Comparison of ENCODE assay signal across 18 cellular contexts in genomic region chr9:121178676-121179372, GRCh38. TPM values are rescaled to one million over a fixed set of nuclear protein-coding genes. Genes with fewer than 3 reads are reported as not detected.
A peak's percentile ranks its signal among the peaks of the same experiment; 100 is the strongest.
DNase-seq lines count a peak whose midpoint lies in the region; ATAC-seq, FAIRE-seq and TF ChIP-seq lines count a peak whose summit lies in the region.
"Had no signal": no experiment of that assay in that cellular context is flagged by ENCODE, and none has a peak within 500 bp of the region (broad histone marks: within the 10 kb centered on the region; RNA-seq: fewer than 3 reads in every experiment).

No MANE protein-coding gene starts in this region.

- POLR2A ChIA-PET in activated CD4-positive, alpha-beta T cell treated with anti-CD3 and anti-CD28 coated beads for 36 hours (lab: Charles Lee): no interaction called here

- H3F3A ChIP-seq in MM.1S (ENCODE audit: insufficient read depth, low read length): no peaks in the 10 kb centered on the region

- ATAC-seq in activated CD4-positive, alpha-beta T cell treated with anti-CD3 and anti-CD28 coated beads for 36 hours: peak; percentile 35
- ATAC-seq: left ventricle myocardium superior had no signal

- H3K27me3 Mint-ChIP-seq in activated CD4-positive, alpha-beta T cell treated with anti-CD3 and anti-CD28 coated beads for 36 hours: no peaks in the 10 kb centered on the region
- no peaks in the 10 kb centered on the region for H3K27me3 Mint-ChIP-seq in osteocyte (ENCODE audit: unreplicated experiment)
- H3K27me3 Mint-ChIP-seq: activated CD4-positive, alpha-beta memory T cell treated with anti-CD3 and anti-CD28 coated beads, Interleukin-2, amount 10 ng/mL, durations not matched to agents 7 days and 5 days had no signal

- no peak overlapping the region for H2AFZ ChIP-seq in MM.1S (ENCODE audit: low read length)

- no peak for DNase-seq in activated CD4-positive, alpha-beta T cell treated with anti-CD3 and anti-CD28 coated beads for 36 hours
- no peak for DNase-seq in activated CD4-positive, alpha-beta T cell treated with anti-CD3 and anti-CD28 coated beads for 4 hours
- DNase-seq in H54 (ENCODE audit: insufficient read length, low spot score) (no peak), osteocyte (ENCODE audit: extremely low spot score, unreplicated experiment) (no peak), T-helper 9 cell (no peak), MM.1S (no peak)
- DNase-seq in activated CD8-positive, alpha-beta memory T cell treated with anti-CD3 and anti-CD28 coated beads, Interleukin-2, amount 50 U/mL, for 4 hours: no peak
- DNase-seq: activated CD4-positive, alpha-beta memory T cell treated with anti-CD3 and anti-CD28 coated beads, Interleukin-2, amount 10 ng/mL, durations not matched to agents 7 days and 5 days; left ventricle myocardium superior; NCI-H1694; NCI-H226; thyroid gland had no signal

- TF ChIP-seq POLR2A in H54 (IDR thresholded peaks at IDR 0.05; ENCODE audit: low read depth, low read length): no peak

- peaks cover 12% of the 10 kb centered on the region for H3K4me1 Mint-ChIP-seq in activated CD4-positive, alpha-beta T cell treated with anti-CD3 and anti-CD28 coated beads for 36 hours
- peaks cover 10% of the 10 kb centered on the region for H3K4me1 Mint-ChIP-seq in osteocyte (ENCODE audit: unreplicated experiment)

- H3K4me1 ChIP-seq in MM.1S (ENCODE audit: low read length): no peaks in the 10 kb centered on the region
- H3K4me1 ChIP-seq: prostate gland had no signal

- H3K9me3 Mint-ChIP-seq in activated CD4-positive, alpha-beta T cell treated with anti-CD3 and anti-CD28 coated beads for 36 hours (ENCODE audit: low read depth): no peaks in the 10 kb centered on the region
- H3K9me3 Mint-ChIP-seq in osteocyte (ENCODE audit: unreplicated experiment): no peaks in the 10 kb centered on the region
- H3K9me3 Mint-ChIP-seq: activated CD4-positive, alpha-beta memory T cell treated with anti-CD3 and anti-CD28 coated beads, Interleukin-2, amount 10 ng/mL, durations not matched to agents 7 days and 5 days; activated T-helper 2 cell treated with anti-CD3 and anti-CD28 coated beads, Interferon-gamma antibody, Interleukin-2, Interleukin-4, amounts not matched to agents 10 μg/mL and 5 μg/mL and 100 μg/mL, durations not matched to agents 14 hours and 24 hours and 36 hours had no signal

- peaks cover 17% of the 10 kb centered on the region for H3K79me2 ChIP-seq in MM.1S (ENCODE audit: low read length)

- no peak overlapping the region for H3K4me3 ChIP-seq in MM.1S (ENCODE audit: low read length)
- H3K4me3 ChIP-seq: prostate gland, thyroid gland had no signal

- H3K4me3 Mint-ChIP-seq in activated CD4-positive, alpha-beta T cell treated with anti-CD3 and anti-CD28 coated beads for 36 hours: no peak overlapping the region
- no peak overlapping the region for H3K4me3 Mint-ChIP-seq in osteocyte (ENCODE audit: unreplicated experiment)
- H3K4me3 Mint-ChIP-seq: activated CD4-positive, alpha-beta memory T cell treated with anti-CD3 and anti-CD28 coated beads, Interleukin-2, amount 10 ng/mL, durations not matched to agents 7 days and 5 days had no signal

- no peaks in the 10 kb centered on the region; the same call in 1 of the 2 replicates for H4K20me1 ChIP-seq in MM.1S (ENCODE audit: insufficient read depth, low read length)

- H3K9me2 ChIP-seq in MM.1S (replicated peaks; ENCODE audit: insufficient read depth, low read length): no peaks in the 10 kb centered on the region

- H3K9ac ChIP-seq in MM.1S (ENCODE audit: low read length): no peak overlapping the region

- H3K4me2 ChIP-seq in MM.1S (ENCODE audit: low read depth, low read length): no peak overlapping the region

- peaks cover 47% of the 10 kb centered on the region for H3K36me3 Mint-ChIP-seq in activated CD4-positive, alpha-beta T cell treated with anti-CD3 and anti-CD28 coated beads for 36 hours (ENCODE audit: low read depth)
- peaks cover 42% of the 10 kb centered on the region for H3K36me3 Mint-ChIP-seq in osteocyte (ENCODE audit: unreplicated experiment)

- peak; percentile 93 for FAIRE-seq in H54 (lab: Jason Lieb, UNC)
- peak; percentile 36 for FAIRE-seq in islet of Langerhans (lab: Jason Lieb, UNC)
- FAIRE-seq: A204.1, astrocyte, endometrium had no signal

- H3K9me3 ChIP-seq in MM.1S (replicated peaks; ENCODE audit: insufficient read depth, low read length): no peaks in the 10 kb centered on the region
- H3K9me3 ChIP-seq: prostate gland, thyroid gland had no signal

- H3K27ac ChIP-seq in MM.1S (ENCODE audit: low read length): no peak overlapping the region
- H3K27ac ChIP-seq: prostate gland, thyroid gland had no signal

- no peaks in the 10 kb centered on the region for H3K27me3 ChIP-seq in MM.1S (replicated peaks; ENCODE audit: insufficient read depth, low read length)
- H3K27me3 ChIP-seq: thyroid gland had no signal

- no peak for TF ChIP-seq CTCF in osteocyte (IDR thresholded peaks at IDR 0.05)
- TF ChIP-seq CTCF in MM.1S (IDR thresholded peaks at IDR 0.05; ENCODE audit: low read length): no peak

- peaks cover 10% of the 10 kb centered on the region for H3K36me3 ChIP-seq in MM.1S (replicated peaks; ENCODE audit: insufficient read depth, low read length)
- H3K36me3 ChIP-seq: prostate gland had no signal

- CTCF ChIA-PET in activated CD4-positive, alpha-beta T cell treated with anti-CD3 and anti-CD28 coated beads for 36 hours (lab: Charles Lee): interaction anchor here (1.2 to 1.9 kb wide), 2 partner anchors 10 to 423 kb away, joined by 4 to 6 read pairs; no protein-coding TSS in a partner anchor

- intact Hi-C loops in activated CD4-positive, alpha-beta T cell treated with anti-CD3 and anti-CD28 coated beads for 36 hours (cut with DNase I, micrococcal nuclease): no loop called here

- H3K27ac Mint-ChIP-seq in activated CD4-positive, alpha-beta T cell treated with anti-CD3 and anti-CD28 coated beads for 36 hours: peak overlapping the region; percentile 64
- H3K27ac Mint-ChIP-seq in osteocyte (ENCODE audit: unreplicated experiment): peak overlapping the region; percentile 11
- H3K27ac Mint-ChIP-seq: activated CD4-positive, alpha-beta memory T cell treated with anti-CD3 and anti-CD28 coated beads, Interleukin-2, amount 10 ng/mL, durations not matched to agents 7 days and 5 days; activated T-helper 2 cell treated with anti-CD3 and anti-CD28 coated beads, Interferon-gamma antibody, Interleukin-2, Interleukin-4, amounts not matched to agents 10 μg/mL and 5 μg/mL and 100 μg/mL, durations not matched to agents 14 hours and 24 hours and 36 hours had no signal

RNA-seq across cellular contexts. Expression of gene RAB14, which starts 22.8 kb away (rescaled TPM):
- total RNA-seq in activated CD4-positive, alpha-beta T cell treated with anti-CD3 and anti-CD28 coated beads for 36 hours: 10 to 100 TPM; 52.3 to 54.7 TPM
- total RNA-seq in osteocyte: 64.0 and 68.4 TPM in 2 replicates
